ENCODE assay signal across 38 cellular contexts in the genomic region with DNA sequence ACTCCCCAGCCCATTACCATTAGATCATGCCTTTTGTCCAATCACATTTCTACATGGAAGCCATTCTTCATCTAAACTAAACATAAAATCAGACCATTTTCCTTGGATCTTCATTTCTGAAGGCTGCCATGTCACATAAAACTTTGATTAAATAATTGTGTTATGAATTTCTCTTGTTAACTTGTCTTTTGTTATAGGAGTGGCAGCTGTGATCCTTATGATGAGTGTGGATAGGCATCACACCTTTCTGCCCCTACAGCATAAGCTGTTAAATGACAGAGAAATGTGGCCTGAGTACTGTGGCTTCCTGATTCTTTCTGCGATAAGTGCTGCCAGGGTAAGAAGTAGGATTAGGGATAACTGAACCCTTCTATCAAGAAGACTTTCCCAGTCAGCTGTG.
"Had no signal": no experiment of that assay in that cellular context is flagged by ENCODE, and none has a peak within 500 bp of the region (broad histone marks: within the 10 kb centered on the region; RNA-seq: fewer than 3 reads in every experiment).

No MANE protein-coding gene starts in this region.

- H3K4me3 Mint-ChIP-seq: activated naive CD4-positive, alpha-beta T cell treated with anti-CD3 and anti-CD28 coated beads for 36 hours; activated naive CD4-positive, alpha-beta T cell treated with anti-CD3 and anti-CD28 coated beads, Interleukin-2, amount 10 ng/mL, durations not matched to agents 7 days and 5 days; activated naive CD4-positive, alpha-beta T cell treated with anti-CD3 and anti-CD28 coated beads, Interleukin-2, amount 50 U/mL, for 24 hours; activated naive CD8-positive, alpha-beta T cell; activated naive CD8-positive, alpha-beta T cell treated with anti-CD3 and anti-CD28 coated beads for 36 hours; activated naive CD8-positive, alpha-beta T cell treated with anti-CD3 and anti-CD28 coated beads, Interleukin-2, amount 10 ng/mL, durations not matched to agents 7 days and 5 days; activated naive CD8-positive, alpha-beta T cell treated with anti-CD3 and anti-CD28 coated beads, Interleukin-2, amount 50 U/mL, for 24 hours; activated T-cell treated with anti-CD3 and anti-CD28 coated beads, Interleukin-2, amount 50 U/mL, for 24 hours; activated T-cell treated with anti-CD3 and anti-CD28 coated beads, Interleukin-2, amount 50 U/mL, for 4 hours; activated T-cell treated with anti-CD3 and anti-CD28 coated beads, Interleukin-2, amount 50 U/mL, for 72 hours; activated T-helper 1 cell treated with anti-CD3 and anti-CD28 coated beads, Interleukin-12 subunit alpha, Interleukin-12 subunit beta, Interleukin-2, Interleukin-4 antibody, amounts not matched to agents 30 ng/mL and 10 ng/mL and 1 ng/mL, durations not matched to agents 14 hours and 24 hours and 36 hours; activated T-helper 17 cell treated with anti-CD3 and anti-CD28 coated beads, Interleukin-2, amount 50 U/mL, for 72 hours; brain; central memory CD8-positive, alpha-beta T cell had no signal

- H3K4me3 ChIP-seq: adrenal gland, ascending aorta, body of pancreas, breast epithelium, cardiac muscle cell had no signal

- H3K4me1 ChIP-seq: adrenal gland, ascending aorta, body of pancreas, breast epithelium had no signal

- H3K36me3 Mint-ChIP-seq: activated naive CD4-positive, alpha-beta T cell treated with anti-CD3 and anti-CD28 coated beads, Interleukin-2, amount 10 ng/mL, durations not matched to agents 7 days and 5 days; brain had no signal

- H3K27me3 ChIP-seq: adrenal gland, ascending aorta, body of pancreas, brain microvascular endothelial cell, breast epithelium, cardiac muscle cell had no signal

- H3K27ac Mint-ChIP-seq: activated naive CD4-positive, alpha-beta T cell treated with anti-CD3 and anti-CD28 coated beads for 36 hours; activated naive CD4-positive, alpha-beta T cell treated with anti-CD3 and anti-CD28 coated beads, Interleukin-2, amount 10 ng/mL, durations not matched to agents 7 days and 5 days; activated naive CD4-positive, alpha-beta T cell treated with anti-CD3 and anti-CD28 coated beads, Interleukin-2, amount 50 U/mL, for 24 hours; activated naive CD4-positive, alpha-beta T cell treated with anti-CD3 and anti-CD28 coated beads, Interleukin-2, amount 50 U/mL, for 72 hours; activated naive CD8-positive, alpha-beta T cell; activated naive CD8-positive, alpha-beta T cell treated with anti-CD3 and anti-CD28 coated beads for 36 hours; activated naive CD8-positive, alpha-beta T cell treated with anti-CD3 and anti-CD28 coated beads, Interleukin-2, amount 10 ng/mL, durations not matched to agents 7 days and 5 days; activated naive CD8-positive, alpha-beta T cell treated with anti-CD3 and anti-CD28 coated beads, Interleukin-2, amount 50 U/mL, for 24 hours; activated T-cell treated with anti-CD3 and anti-CD28 coated beads, Interleukin-2, amount 50 U/mL, for 24 hours; activated T-cell treated with anti-CD3 and anti-CD28 coated beads, Interleukin-2, amount 50 U/mL, for 72 hours; activated T-helper 1 cell treated with anti-CD3 and anti-CD28 coated beads, Interleukin-12 subunit alpha, Interleukin-12 subunit beta, Interleukin-2, Interleukin-4 antibody, amounts not matched to agents 30 ng/mL and 10 ng/mL and 1 ng/mL, durations not matched to agents 14 hours and 24 hours and 36 hours; activated T-helper 17 cell treated with anti-CD3 and anti-CD28 coated beads, Interleukin-2, amount 50 U/mL, for 72 hours; activated T-helper 2 cell treated with anti-CD3 and anti-CD28 coated beads, Interferon-gamma antibody, Interleukin-2, Interleukin-4, amounts not matched to agents 10 μg/mL and 5 μg/mL and 100 μg/mL, durations not matched to agents 14 hours and 24 hours and 36 hours; brain had no signal

- H3K4me1 Mint-ChIP-seq: activated naive CD4-positive, alpha-beta T cell treated with anti-CD3 and anti-CD28 coated beads, Interleukin-2, amount 10 ng/mL, durations not matched to agents 7 days and 5 days; activated naive CD4-positive, alpha-beta T cell treated with anti-CD3 and anti-CD28 coated beads, Interleukin-2, amount 50 U/mL, for 24 hours; activated naive CD8-positive, alpha-beta T cell treated with anti-CD3 and anti-CD28 coated beads for 36 hours; activated naive CD8-positive, alpha-beta T cell treated with anti-CD3 and anti-CD28 coated beads, Interleukin-2, amount 10 ng/mL, durations not matched to agents 7 days and 5 days; activated naive CD8-positive, alpha-beta T cell treated with anti-CD3 and anti-CD28 coated beads, Interleukin-2, amount 50 U/mL, for 24 hours; activated T-helper 17 cell treated with anti-CD3 and anti-CD28 coated beads, Interleukin-2, amount 50 U/mL, for 72 hours; brain; central memory CD8-positive, alpha-beta T cell had no signal

- DNase-seq: activated effector memory CD4-positive, alpha-beta T cell treated with anti-CD3 and anti-CD28 coated beads, Interleukin-2, amount 50 U/mL, for 16 hours; activated effector memory CD4-positive, alpha-beta T cell treated with Interleukin-2 at 50 U/mL for 16 hours; activated gamma-delta T cell; activated gamma-delta T cell treated with Interleukin-2 at 50 U/mL for 16 hours; activated naive CD4-positive, alpha-beta T cell; activated naive CD4-positive, alpha-beta T cell treated with anti-CD3 and anti-CD28 coated beads for 36 hours; activated naive CD4-positive, alpha-beta T cell treated with anti-CD3 and anti-CD28 coated beads, Interleukin-2, amount 10 ng/mL, durations not matched to agents 7 days and 5 days; activated naive CD4-positive, alpha-beta T cell treated with anti-CD3 and anti-CD28 coated beads, Interleukin-2, amount 50 U/mL, for 16 hours; activated naive CD4-positive, alpha-beta T cell treated with Interleukin-2 at 50 U/mL for 16 hours; activated naive CD8-positive, alpha-beta T cell treated with anti-CD3 and anti-CD28 coated beads for 36 hours; activated naive CD8-positive, alpha-beta T cell treated with anti-CD3 and anti-CD28 coated beads, Interleukin-2, amount 10 ng/mL, durations not matched to agents 7 days and 5 days; activated naive CD8-positive, alpha-beta T cell treated with anti-CD3 and anti-CD28 coated beads, Interleukin-2, amount 50 U/mL, for 24 hours; activated T-cell treated with anti-CD3 and anti-CD28 coated beads, Interleukin-2, amount 50 U/mL, for 1 hour; activated T-cell treated with anti-CD3 and anti-CD28 coated beads, Interleukin-2, amount 50 U/mL, for 24 hours; activated T-cell treated with anti-CD3 and anti-CD28 coated beads, Interleukin-2, amount 50 U/mL, for 4 hours; activated T-cell treated with anti-CD3 and anti-CD28 coated beads, Interleukin-2, amount 50 U/mL, for 48 hours; activated T-cell treated with anti-CD3 and anti-CD28 coated beads, Interleukin-2, amount 50 U/mL, for 72 hours; adrenal gland; amniotic stem cell; amygdala; anterior cingulate cortex; aorta; body of pancreas; brain microvascular endothelial cell; caudate nucleus; central memory CD4-positive, alpha-beta T cell; cerebellar nuclear complex had no signal

- H3K27ac ChIP-seq: adrenal gland, ascending aorta, body of pancreas, brain microvascular endothelial cell, breast epithelium, cardiac muscle cell had no signal

- H3K36me3 ChIP-seq: adrenal gland, ascending aorta, brain microvascular endothelial cell, breast epithelium, cardiac muscle cell had no signal
